ENCODE assay signal across 21 cellular contexts in genomic region chr14:51298895-51299294, GRCh38. TPM values are rescaled to one million over a fixed set of nuclear protein-coding genes. Genes with fewer than 3 reads are reported as not detected.
DNase-seq lines count a peak whose midpoint lies in the region; ATAC-seq, FAIRE-seq and TF ChIP-seq lines count a peak whose summit lies in the region.
"Had no signal": no experiment of that assay in that cellular context is flagged by ENCODE, and none has a peak within 500 bp of the region (broad histone marks: within the 10 kb centered on the region; RNA-seq: fewer than 3 reads in every experiment).

No MANE protein-coding gene starts in this region.

- CTCF ChIA-PET in CD8-positive, alpha-beta T cell (lab: Charles Lee), result interaction anchor here (0.6 to 2.9 kb wide), 2 partner anchors 16 to 89 kb away, joined by 4 to 7 read pairs; no protein-coding TSS in a partner anchor

- H3K27me3 Mint-ChIP-seq in CD8-positive, alpha-beta T cell (ENCODE audit: low read depth), result no peaks in the 10 kb centered on the region
- H3K27me3 Mint-ChIP-seq: activated B cell treated with CpG ODN at 0.5 μM for 24 hours; activated naive CD8-positive, alpha-beta T cell had no signal

- no peak for DNase-seq in CD8-positive, alpha-beta T cell
- peak; percentile 53 for DNase-seq in M059J (ENCODE audit: low read depth)
- DNase-seq in bronchial epithelial cell (ENCODE audit: low read depth), result peak; percentile 59
- no peak for DNase-seq in SIG-M5 treated with dmso at 0.1 percent for 504 hours (lab: John Stamatoyannopoulos, UW; ENCODE audit: unreplicated experiment)
- no peak for DNase-seq in H4 (ENCODE audit: low spot score)
- DNase-seq: activated B cell treated with CpG ODN at 0.5 μM for 24 hours; BE2C; DMS79; hypothalamus; left ventricle myocardium superior; natural killer cell; NCI-H1092; NCI-H2171 treated with DMSO at 0.1 percent for 48 hours; stimulated activated naive B cell treated with anti-CD40 and anti-IgM and Interleukin-4, amounts not matched to agents 10 μg/mL and 1 μg/mL and 100 μg/mL, for 72 hours; uterus had no signal

- H3K27ac ChIP-seq in CD8-positive, alpha-beta T cell (ENCODE audit: low read depth, low read length), result no peak overlapping the region
- H3K27ac ChIP-seq: epithelial cell of prostate, uterus had no signal

- POLR2A ChIA-PET in CD8-positive, alpha-beta T cell (lab: Charles Lee), result no interaction called here

- H3K36me3 ChIP-seq in CD8-positive, alpha-beta T cell (ENCODE audit: insufficient read depth, low read length), result no peaks in the 10 kb centered on the region
- H3K36me3 ChIP-seq in bronchial epithelial cell (ENCODE audit: control insufficient read depth, insufficient read depth, low read length), result no peaks in the 10 kb centered on the region
- H3K36me3 ChIP-seq: BE2C, uterus had no signal

- FAIRE-seq in bronchial epithelial cell (lab: Jason Lieb, UNC), result no peak

- intact Hi-C loops in CD8-positive, alpha-beta T cell (cut with DNase I, micrococcal nuclease), result no loop called here

- H3K27me3 ChIP-seq in CD8-positive, alpha-beta T cell (ENCODE audit: insufficient read depth, low read length), result no peaks in the 10 kb centered on the region
- no peaks in the 10 kb centered on the region for H3K27me3 ChIP-seq in bronchial epithelial cell (ENCODE audit: control insufficient read depth, insufficient read depth, low read length)
- H3K27me3 ChIP-seq: BE2C, uterus had no signal

- no peaks in the 10 kb centered on the region for H3K9me3 ChIP-seq in CD8-positive, alpha-beta T cell (ENCODE audit: low read length)
- H3K9me3 ChIP-seq: BE2C, uterus had no signal

- H3K36me3 Mint-ChIP-seq in CD8-positive, alpha-beta T cell, result no peaks in the 10 kb centered on the region
- H3K36me3 Mint-ChIP-seq: activated naive CD8-positive, alpha-beta T cell; natural killer cell had no signal

- H3K4me3 Mint-ChIP-seq in CD8-positive, alpha-beta T cell, result no peak overlapping the region
- H3K4me3 Mint-ChIP-seq: activated B cell treated with CpG ODN at 0.5 μM for 24 hours; activated naive CD8-positive, alpha-beta T cell; central memory CD8-positive, alpha-beta T cell; natural killer cell; stimulated activated naive B cell treated with anti-CD40 and anti-IgM and Interleukin-4, amounts not matched to agents 10 μg/mL and 1 μg/mL and 100 μg/mL, for 72 hours had no signal

- TF ChIP-seq CTCF in CD8-positive, alpha-beta T cell (IDR thresholded peaks at IDR 0.05), result no peak
- TF ChIP-seq CTCF in bronchial epithelial cell (IDR thresholded peaks at IDR 0.05; ENCODE audit: insufficient read depth, low read length, severe bottlenecking), result no peak

- H3K4me1 Mint-ChIP-seq in CD8-positive, alpha-beta T cell (ENCODE audit: low read depth), result peaks cover 7% of the 10 kb centered on the region
- H3K4me1 Mint-ChIP-seq: activated B cell treated with CpG ODN at 0.5 μM for 24 hours; central memory CD8-positive, alpha-beta T cell; natural killer cell had no signal

- H3K9me3 Mint-ChIP-seq in CD8-positive, alpha-beta T cell, result no peaks in the 10 kb centered on the region
- H3K9me3 Mint-ChIP-seq: activated B cell treated with CpG ODN at 0.5 μM for 24 hours; central memory CD8-positive, alpha-beta T cell; natural killer cell; stimulated activated naive B cell treated with anti-CD40 and anti-IgM and Interleukin-4, amounts not matched to agents 10 μg/mL and 1 μg/mL and 100 μg/mL, for 72 hours had no signal

- no peaks in the 10 kb centered on the region for H3K4me1 ChIP-seq in CD8-positive, alpha-beta T cell (ENCODE audit: insufficient read depth, low read length)
- H3K4me1 ChIP-seq: uterus had no signal

- peak; percentile 29 for ATAC-seq in CD8-positive, alpha-beta T cell
- peak; percentile 43 for ATAC-seq in GM18511 (IDR thresholded peaks at IDR 0.05; ENCODE audit: unreplicated experiment)
- ATAC-seq in GM21529 (IDR thresholded peaks at IDR 0.05; ENCODE audit: unreplicated experiment), result no peak
- ATAC-seq in GM19328 (IDR thresholded peaks at IDR 0.05; ENCODE audit: unreplicated experiment), result no peak
- ATAC-seq: left ventricle myocardium superior; natural killer cell; stimulated activated naive B cell treated with anti-CD40 and anti-IgM and Interleukin-4, amounts not matched to agents 10 μg/mL and 1 μg/mL and 100 μg/mL, for 72 hours had no signal

- no peak overlapping the region for H3K27ac Mint-ChIP-seq in CD8-positive, alpha-beta T cell
- H3K27ac Mint-ChIP-seq: activated B cell treated with CpG ODN at 0.5 μM for 24 hours; activated naive CD8-positive, alpha-beta T cell; natural killer cell; stimulated activated naive B cell treated with anti-CD40 and anti-IgM and Interleukin-4, amounts not matched to agents 10 μg/mL and 1 μg/mL and 100 μg/mL, for 72 hours had no signal

- H3K4me3 ChIP-seq in CD8-positive, alpha-beta T cell (ENCODE audit: low read depth, low read length), result no peak overlapping the region
- no peak overlapping the region for H3K4me3 ChIP-seq in bronchial epithelial cell (ENCODE audit: low read depth, low read length)
- H3K4me3 ChIP-seq: uterus had no signal

RNA-seq across cellular contexts. Expression of gene TMX1, which starts 58.8 kb away (rescaled TPM):
- 10 to 100 TPM; 10.2 to 11.1 TPM for total RNA-seq in CD8-positive, alpha-beta T cell
- total RNA-seq in M059J (2014; rRNA removed; shearing (Covaris generic)), result 90.0 and 121 TPM in 2 replicates
- 40.3 and 58.2 TPM in 2 replicates for total RNA-seq in bronchial epithelial cell
- total RNA-seq in H4 (2014; rRNA removed; shearing (Covaris generic)), result 67.0 and 88.1 TPM in 2 replicates

Comparison
In these comparisons a context has a peak if more than half of its experiments do, and no peak if none do; other contexts are left out.
1. ATAC-seq: peak in CD8-positive, alpha-beta T cell (single experiment) and GM18511 (single experiment); none in GM21529 (single experiment) and GM19328 (single experiment).
2. DNase-seq: peak in M059J (single experiment) and bronchial epithelial cell (single experiment); none in CD8-positive, alpha-beta T cell (0 of 7), SIG-M5 treated with dmso at 0.1 percent for 504 hours (single experiment) and H4 (single experiment).